In genomic region chr20:61977387-61977786, GRCh38 we compare ENCODE assay signal across 1 cellular context.
TF ChIP-seq lines count a peak whose summit lies in the region.

No MANE protein-coding gene starts in this region.

TF ChIP-seq in GM23338, 12 proteins besides CTCF, POLR2A, EP300 and RAD21 (continued from another document):
- TF ChIP-seq REST (IDR thresholded peaks at IDR 0.05; ENCODE audit: unreplicated experiment) (no peak), CREB1 (CRISPR knock-in tag; IDR thresholded peaks at IDR 0.05; ENCODE audit: low read depth) (no peak), ZNF331 (CRISPR knock-in tag; IDR thresholded peaks at IDR 0.05; ENCODE audit: low read depth) (no peak), JUNB (IDR thresholded peaks at IDR 0.05; ENCODE audit: unreplicated experiment) (no peak), ZNF114 (CRISPR knock-in tag; IDR thresholded peaks at IDR 0.05) (no peak), ZNF462 (CRISPR knock-in tag; IDR thresholded peaks at IDR 0.05) (no peak)
